In the genomic region with DNA sequence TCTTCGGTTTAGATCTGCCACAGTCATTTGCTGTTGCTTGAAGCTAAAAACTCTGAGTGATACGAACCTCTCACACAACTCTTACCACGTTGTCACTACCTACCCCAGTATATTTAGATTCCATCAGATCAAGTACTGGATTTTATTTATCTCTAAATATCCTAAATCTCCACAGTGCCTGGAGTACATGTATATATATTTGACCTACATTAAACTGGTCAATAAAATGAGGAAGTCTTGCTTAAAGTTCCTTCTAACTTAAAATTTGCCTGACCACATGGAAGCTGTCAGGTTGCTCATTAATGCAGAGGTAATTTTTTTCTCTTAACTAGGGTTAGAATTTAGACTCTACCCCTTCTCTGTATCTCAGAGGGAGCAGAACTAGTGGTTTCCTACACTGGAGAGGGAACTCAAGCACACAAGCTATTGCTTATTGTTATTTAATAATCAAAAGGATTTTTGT, we compare ENCODE assay signal across 8 cellular contexts. TPM values are rescaled to one million over a fixed set of nuclear protein-coding genes. Genes with fewer than 3 reads are reported as not detected.
DNase-seq lines count a peak whose midpoint lies in the region; ATAC-seq and TF ChIP-seq lines count a peak whose summit lies in the region.

No MANE protein-coding gene starts in this region.

- H3K4me2 ChIP-seq in SU-DHL-6 (ENCODE audit: low read depth, low read length, poor library complexity, severe bottlenecking), result peak overlapping the region; percentile 85

- peaks cover 42% of the 10 kb centered on the region for H3F3A ChIP-seq in SU-DHL-6 (ENCODE audit: insufficient read depth)

- TF ChIP-seq CTCF in SU-DHL-6 (IDR thresholded peaks at IDR 0.05; ENCODE audit: insufficient read depth, low read length, poor library complexity, severe bottlenecking) (no peak), osteocyte (IDR thresholded peaks at IDR 0.05) (no peak)

- H3K27ac Mint-ChIP-seq in osteocyte (ENCODE audit: unreplicated experiment), result peak overlapping the region; percentile 80
- H3K27ac Mint-ChIP-seq in activated T-helper 2 cell treated with anti-CD3 and anti-CD28 coated beads, Interferon-gamma antibody, Interleukin-2, Interleukin-4, amounts not matched to agents 10 μg/mL and 5 μg/mL and 100 μg/mL, durations not matched to agents 14 hours and 24 hours and 36 hours, result no peak overlapping the region

- peaks cover 19% of the 10 kb centered on the region for H3K79me2 ChIP-seq in SU-DHL-6 (ENCODE audit: insufficient read depth, low read length)

- H4K20me1 ChIP-seq in SU-DHL-6 (ENCODE audit: low read depth, low read length), result no peaks in the 10 kb centered on the region

- H3K9me2 ChIP-seq in SU-DHL-6 (replicated peaks; ENCODE audit: insufficient read depth, low read length), result no peaks in the 10 kb centered on the region

- H3K27me3 Mint-ChIP-seq in osteocyte (ENCODE audit: unreplicated experiment), result no peaks in the 10 kb centered on the region
- H3K27me3 Mint-ChIP-seq in activated T-helper 2 cell treated with anti-CD3 and anti-CD28 coated beads, Interferon-gamma antibody, Interleukin-2, Interleukin-4, amounts not matched to agents 10 μg/mL and 5 μg/mL and 100 μg/mL, durations not matched to agents 14 hours and 24 hours and 36 hours (ENCODE audit: low read depth), result peaks cover 2% of the 10 kb centered on the region

- H2AFZ ChIP-seq in SU-DHL-6 (ENCODE audit: low read depth, low read length, severe bottlenecking), result peak overlapping the region; percentile 24

- peak overlapping the region; percentile 36 for H3K4me3 ChIP-seq in SU-DHL-6 (ENCODE audit: insufficient read depth, low read length, poor library complexity, severe bottlenecking)

- DNase-seq in osteocyte (ENCODE audit: extremely low spot score, unreplicated experiment), result no peak
- DNase-seq in NCI-H345 (lab: John Stamatoyannopoulos, UW), result no peak
- no peak for DNase-seq in activated CD4-positive, alpha-beta T cell treated with anti-CD3 and anti-CD28 coated beads, Interleukin-2, amount 50 U/mL, for 4 hours
- no peak for DNase-seq in NCI-H748 (lab: John Stamatoyannopoulos, UW; ENCODE audit: unreplicated experiment)
- DNase-seq in activated T-helper 2 cell treated with anti-CD3 and anti-CD28 coated beads, Interferon-gamma antibody, Interleukin-2, Interleukin-4, amounts not matched to agents 10 μg/mL and 5 μg/mL and 100 μg/mL, durations not matched to agents 14 hours and 24 hours and 36 hours (ENCODE audit: low spot score), result no peak

- no peaks in the 10 kb centered on the region for H3K9me3 Mint-ChIP-seq in osteocyte (ENCODE audit: unreplicated experiment)
- H3K9me3 Mint-ChIP-seq in activated T-helper 2 cell treated with anti-CD3 and anti-CD28 coated beads, Interferon-gamma antibody, Interleukin-2, Interleukin-4, amounts not matched to agents 10 μg/mL and 5 μg/mL and 100 μg/mL, durations not matched to agents 14 hours and 24 hours and 36 hours, result no peaks in the 10 kb centered on the region

- H3K36me3 ChIP-seq in SU-DHL-6 (ENCODE audit: low read length), result no peaks in the 10 kb centered on the region

- H3K9ac ChIP-seq in SU-DHL-6 (ENCODE audit: low read length), result peak overlapping the region; percentile 62

- no peaks in the 10 kb centered on the region for H3K27me3 ChIP-seq in SU-DHL-6 (ENCODE audit: low read length)

- peaks cover 19% of the 10 kb centered on the region for H3K4me1 Mint-ChIP-seq in osteocyte (ENCODE audit: unreplicated experiment)
- peaks cover 3% of the 10 kb centered on the region for H3K4me1 Mint-ChIP-seq in activated T-helper 2 cell treated with anti-CD3 and anti-CD28 coated beads, Interferon-gamma antibody, Interleukin-2, Interleukin-4, amounts not matched to agents 10 μg/mL and 5 μg/mL and 100 μg/mL, durations not matched to agents 14 hours and 24 hours and 36 hours (ENCODE audit: low read depth)

- intact Hi-C loops in activated T-helper 2 cell treated with anti-CD3 and anti-CD28 coated beads, Interferon-gamma antibody, Interleukin-2, Interleukin-4, amounts not matched to agents 10 μg/mL and 5 μg/mL and 100 μg/mL, durations not matched to agents 14 hours and 24 hours and 36 hours (cut with micrococcal nuclease), result no loop called here

- peak; percentile 17 for TF ChIP-seq POLR2A in GM18526 (IDR thresholded peaks at IDR 0.05; ENCODE audit: extremely low read depth, insufficient read length)

- no peaks in the 10 kb centered on the region for H3K9me3 ChIP-seq in SU-DHL-6 (ENCODE audit: insufficient read depth, low read length)

- ATAC-seq in HG02938 (IDR thresholded peaks at IDR 0.05; ENCODE audit: unreplicated experiment), result peak; percentile 23

- peak overlapping the region; percentile 95 for H3K27ac ChIP-seq in SU-DHL-6 (ENCODE audit: low read depth, low read length)

- no peak overlapping the region for H3K4me3 Mint-ChIP-seq in osteocyte (ENCODE audit: unreplicated experiment)
- no peak overlapping the region for H3K4me3 Mint-ChIP-seq in activated T-helper 2 cell treated with anti-CD3 and anti-CD28 coated beads, Interferon-gamma antibody, Interleukin-2, Interleukin-4, amounts not matched to agents 10 μg/mL and 5 μg/mL and 100 μg/mL, durations not matched to agents 14 hours and 24 hours and 36 hours (ENCODE audit: low read depth)

- H3K36me3 Mint-ChIP-seq in osteocyte (ENCODE audit: unreplicated experiment), result no peaks in the 10 kb centered on the region
- H3K36me3 Mint-ChIP-seq in activated T-helper 2 cell treated with anti-CD3 and anti-CD28 coated beads, Interferon-gamma antibody, Interleukin-2, Interleukin-4, amounts not matched to agents 10 μg/mL and 5 μg/mL and 100 μg/mL, durations not matched to agents 14 hours and 24 hours and 36 hours (ENCODE audit: low read depth), result no peaks in the 10 kb centered on the region

RNA-seq across cellular contexts. Expression of a gene that starts 3.1 kb away (rescaled TPM):
- not detected in 2 replicates for total RNA-seq in osteocyte
- not detected in 2 replicates for total RNA-seq in activated T-helper 2 cell treated with anti-CD3 and anti-CD28 coated beads, Interferon-gamma antibody, Interleukin-2, Interleukin-4, amounts not matched to agents 10 μg/mL and 5 μg/mL and 100 μg/mL, durations not matched to agents 14 hours and 24 hours and 36 hours
